33 cellular contexts compared by ENCODE assay signal in the genomic region with DNA sequence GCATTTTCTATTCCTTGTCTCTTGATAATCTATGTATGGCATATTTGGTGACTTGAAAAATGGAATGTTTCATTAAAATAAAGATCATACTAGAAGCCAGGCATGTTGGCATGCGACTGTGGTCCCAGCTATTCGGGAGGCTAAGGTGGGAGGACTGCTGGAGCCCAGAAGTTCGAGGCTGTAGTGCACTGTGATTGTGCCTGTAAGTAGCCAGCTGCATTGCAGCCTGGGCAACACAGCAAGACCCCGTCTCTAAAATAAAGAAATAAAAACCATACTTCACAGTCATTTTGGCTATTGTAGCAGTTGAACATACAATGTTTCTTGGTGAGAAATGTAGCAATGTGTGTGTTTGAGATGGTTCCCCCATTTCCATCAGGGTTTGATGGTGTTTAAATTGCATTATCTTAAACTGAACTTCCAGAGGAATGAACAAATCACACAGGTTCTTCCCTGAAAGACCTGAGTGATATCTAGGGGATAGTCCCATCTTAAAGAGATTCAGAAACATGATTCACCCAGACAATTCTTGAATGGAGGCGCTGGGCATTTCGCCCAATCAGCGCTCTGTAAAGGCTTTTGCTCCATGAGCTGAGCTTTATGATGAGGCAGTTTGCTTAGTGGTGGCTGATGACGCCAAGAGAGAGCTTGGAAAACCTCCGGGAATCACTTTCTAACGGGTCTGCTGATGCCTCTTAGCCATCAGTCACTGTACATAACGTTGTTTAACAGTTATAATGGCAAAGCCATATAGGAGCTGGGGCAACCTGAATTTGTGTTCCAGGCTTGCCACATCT. TPM values are rescaled to one million over a fixed set of nuclear protein-coding genes. Genes with fewer than 3 reads are reported as not detected.
"Had no signal": no experiment of that assay in that cellular context is flagged by ENCODE, and none has a peak within 500 bp of the region (broad histone marks: within the 10 kb centered on the region; RNA-seq: fewer than 3 reads in every experiment).

No MANE protein-coding gene starts in this region.

- H3K4me3 Mint-ChIP-seq: activated CD4-positive, alpha-beta T cell treated with anti-CD3 and anti-CD28 coated beads for 36 hours; activated CD8-positive, alpha-beta T cell treated with anti-CD3 and anti-CD28 coated beads, Interleukin-2, amount 10 ng/mL, durations not matched to agents 7 days and 5 days; activated naive CD4-positive, alpha-beta T cell treated with anti-CD3 and anti-CD28 coated beads, Interleukin-2, amount 10 ng/mL, durations not matched to agents 7 days and 5 days; activated naive CD8-positive, alpha-beta T cell treated with anti-CD3 and anti-CD28 coated beads, Interleukin-2, amount 10 ng/mL, durations not matched to agents 7 days and 5 days; activated T-helper 1 cell treated with anti-CD3 and anti-CD28 coated beads, Interleukin-12 subunit alpha, Interleukin-12 subunit beta, Interleukin-2, Interleukin-4 antibody, amounts not matched to agents 30 ng/mL and 10 ng/mL and 1 ng/mL, durations not matched to agents 14 hours and 24 hours and 36 hours; memory B cell; naive thymus-derived CD8-positive, alpha-beta T cell; neural progenitor cell; stimulated activated memory B cell treated with anti-CD40 and anti-IgM and Interleukin-4, amounts not matched to agents 10 μg/mL and 1 μg/mL and 100 μg/mL, for 72 hours; stimulated activated naive CD8-positive, alpha-beta T cell treated with anti-CD3 and anti-CD28 coated beads, Interleukin-15, amount 100 ng/mL, for 72 hours; T-helper 2 cell treated with Interferon-gamma antibody and Interleukin-4, amounts not matched to agents 5 μg/mL and 100 μg/mL, for 36 hours; type B pancreatic cell had no signal

- H2AFZ ChIP-seq: neural progenitor cell had no signal

- H3K9me3 ChIP-seq: ascending aorta, breast epithelium, gastroesophageal sphincter, uterus had no signal

- H3K27ac Mint-ChIP-seq: activated CD4-positive, alpha-beta T cell treated with anti-CD3 and anti-CD28 coated beads for 36 hours; activated CD8-positive, alpha-beta T cell treated with anti-CD3 and anti-CD28 coated beads, Interleukin-2, amount 10 ng/mL, durations not matched to agents 7 days and 5 days; activated naive CD4-positive, alpha-beta T cell treated with anti-CD3 and anti-CD28 coated beads, Interleukin-2, amount 10 ng/mL, durations not matched to agents 7 days and 5 days; activated naive CD8-positive, alpha-beta T cell treated with anti-CD3 and anti-CD28 coated beads, Interleukin-2, amount 10 ng/mL, durations not matched to agents 7 days and 5 days; activated T-helper 1 cell treated with anti-CD3 and anti-CD28 coated beads, Interleukin-12 subunit alpha, Interleukin-12 subunit beta, Interleukin-2, Interleukin-4 antibody, amounts not matched to agents 30 ng/mL and 10 ng/mL and 1 ng/mL, durations not matched to agents 14 hours and 24 hours and 36 hours; memory B cell; naive thymus-derived CD8-positive, alpha-beta T cell; neural progenitor cell; stimulated activated memory B cell treated with anti-CD40 and anti-IgM and Interleukin-4, amounts not matched to agents 10 μg/mL and 1 μg/mL and 100 μg/mL, for 72 hours; T-helper 2 cell treated with Interferon-gamma antibody and Interleukin-4, amounts not matched to agents 5 μg/mL and 100 μg/mL, for 36 hours; type B pancreatic cell had no signal

- ATAC-seq: activated CD4-positive, alpha-beta T cell treated with anti-CD3 and anti-CD28 coated beads for 36 hours; activated CD8-positive, alpha-beta T cell treated with anti-CD3 and anti-CD28 coated beads, Interleukin-2, amount 10 ng/mL, durations not matched to agents 7 days and 5 days; gastroesophageal sphincter; left colon; naive thymus-derived CD8-positive, alpha-beta T cell; sciatic nerve; stimulated activated memory B cell treated with anti-CD40 and anti-IgM and Interleukin-4, amounts not matched to agents 10 μg/mL and 1 μg/mL and 100 μg/mL, for 72 hours; stimulated activated naive CD8-positive, alpha-beta T cell treated with anti-CD3 and anti-CD28 coated beads, Interleukin-15, amount 100 ng/mL, for 72 hours had no signal

- H3K4me2 ChIP-seq: neural progenitor cell had no signal

- H3K9ac ChIP-seq: neural progenitor cell had no signal

- H3K27me3 ChIP-seq: ascending aorta, breast epithelium, gastroesophageal sphincter, neural progenitor cell, uterus had no signal

- DNase-seq: activated CD4-positive, alpha-beta T cell treated with anti-CD3 and anti-CD28 coated beads for 36 hours; activated CD4-positive, CD25-positive, alpha-beta regulatory T cell; activated CD8-positive, alpha-beta T cell treated with anti-CD3 and anti-CD28 coated beads, Interleukin-2, amount 10 ng/mL, durations not matched to agents 7 days and 5 days; activated effector memory CD4-positive, alpha-beta T cell treated with anti-CD3 and anti-CD28 coated beads, Interleukin-2, amount 50 U/mL, for 16 hours; activated naive CD4-positive, alpha-beta T cell treated with anti-CD3 and anti-CD28 coated beads, Interleukin-2, amount 10 ng/mL, durations not matched to agents 7 days and 5 days; activated naive CD8-positive, alpha-beta T cell treated with anti-CD3 and anti-CD28 coated beads, Interleukin-2, amount 10 ng/mL, durations not matched to agents 7 days and 5 days; effector CD8-positive, alpha-beta T cell; hippocampal formation; left colon; naive thymus-derived CD8-positive, alpha-beta T cell; occipital lobe; small intestine; stimulated activated CD4-positive, alpha-beta T cell treated with anti-CD3 and anti-CD28 coated beads, Interleukin-1b, Interleukin-23, amount 100 ng/mL, for 48 hours; stimulated activated CD4-positive, alpha-beta T cell treated with anti-CD3 and anti-CD28 coated beads, Interleukin-4, amount 100 ng/mL, for 4 hours; stimulated activated CD8-positive, alpha-beta memory T cell treated with anti-CD3 and anti-CD28 coated beads, Interleukin-4, amount 100 ng/mL, for 48 hours; stimulated activated naive CD8-positive, alpha-beta T cell treated with anti-CD3 and anti-CD28 coated beads, Interleukin-15, amount 100 ng/mL, for 72 hours; substantia nigra; T-helper 1 cell; uterus had no signal

- H3K4me1 Mint-ChIP-seq: activated CD4-positive, alpha-beta T cell treated with anti-CD3 and anti-CD28 coated beads for 36 hours; activated naive CD4-positive, alpha-beta T cell treated with anti-CD3 and anti-CD28 coated beads, Interleukin-2, amount 10 ng/mL, durations not matched to agents 7 days and 5 days; activated naive CD8-positive, alpha-beta T cell treated with anti-CD3 and anti-CD28 coated beads, Interleukin-2, amount 10 ng/mL, durations not matched to agents 7 days and 5 days; memory B cell; naive thymus-derived CD8-positive, alpha-beta T cell; stimulated activated memory B cell treated with anti-CD40 and anti-IgM and Interleukin-4, amounts not matched to agents 10 μg/mL and 1 μg/mL and 100 μg/mL, for 72 hours; stimulated activated naive CD8-positive, alpha-beta T cell treated with anti-CD3 and anti-CD28 coated beads, Interleukin-15, amount 100 ng/mL, for 72 hours had no signal

- FAIRE-seq: colon, keratinocyte, small intestine had no signal

- H3K27ac ChIP-seq: ascending aorta, breast epithelium, neural progenitor cell, uterus had no signal

- H3K36me3 ChIP-seq: breast epithelium, neural progenitor cell, uterus had no signal

- H3K27me3 Mint-ChIP-seq: activated CD4-positive, alpha-beta T cell treated with anti-CD3 and anti-CD28 coated beads for 36 hours; activated naive CD8-positive, alpha-beta T cell treated with anti-CD3 and anti-CD28 coated beads, Interleukin-2, amount 10 ng/mL, durations not matched to agents 7 days and 5 days; stimulated activated memory B cell treated with anti-CD40 and anti-IgM and Interleukin-4, amounts not matched to agents 10 μg/mL and 1 μg/mL and 100 μg/mL, for 72 hours; type B pancreatic cell had no signal

- H3K4me1 ChIP-seq: ascending aorta, breast epithelium, neural progenitor cell, uterus had no signal

- H3K9me3 Mint-ChIP-seq: activated naive CD4-positive, alpha-beta T cell treated with anti-CD3 and anti-CD28 coated beads, Interleukin-2, amount 10 ng/mL, durations not matched to agents 7 days and 5 days; activated naive CD8-positive, alpha-beta T cell treated with anti-CD3 and anti-CD28 coated beads, Interleukin-2, amount 10 ng/mL, durations not matched to agents 7 days and 5 days; activated T-helper 1 cell treated with anti-CD3 and anti-CD28 coated beads, Interleukin-12 subunit alpha, Interleukin-12 subunit beta, Interleukin-2, Interleukin-4 antibody, amounts not matched to agents 30 ng/mL and 10 ng/mL and 1 ng/mL, durations not matched to agents 14 hours and 24 hours and 36 hours; memory B cell; naive thymus-derived CD8-positive, alpha-beta T cell; neural progenitor cell; stimulated activated memory B cell treated with anti-CD40 and anti-IgM and Interleukin-4, amounts not matched to agents 10 μg/mL and 1 μg/mL and 100 μg/mL, for 72 hours; stimulated activated naive CD8-positive, alpha-beta T cell treated with anti-CD3 and anti-CD28 coated beads, Interleukin-15, amount 100 ng/mL, for 72 hours; T-helper 2 cell treated with Interferon-gamma antibody and Interleukin-4, amounts not matched to agents 5 μg/mL and 100 μg/mL, for 36 hours; type B pancreatic cell had no signal

- H3K4me3 ChIP-seq: ascending aorta, breast epithelium, gastroesophageal sphincter, neural progenitor cell, uterus had no signal

- H3K36me3 Mint-ChIP-seq: activated naive CD4-positive, alpha-beta T cell treated with anti-CD3 and anti-CD28 coated beads, Interleukin-2, amount 10 ng/mL, durations not matched to agents 7 days and 5 days; activated naive CD8-positive, alpha-beta T cell treated with anti-CD3 and anti-CD28 coated beads, Interleukin-2, amount 10 ng/mL, durations not matched to agents 7 days and 5 days; memory B cell; naive thymus-derived CD8-positive, alpha-beta T cell; stimulated activated memory B cell treated with anti-CD40 and anti-IgM and Interleukin-4, amounts not matched to agents 10 μg/mL and 1 μg/mL and 100 μg/mL, for 72 hours had no signal

RNA-seq across cellular contexts. Expression of a gene that starts 19.4 kb away (rescaled TPM):
- total RNA-seq: activated CD4-positive, alpha-beta T cell treated with anti-CD3 and anti-CD28 coated beads for 36 hours; activated CD8-positive, alpha-beta T cell treated with anti-CD3 and anti-CD28 coated beads, Interleukin-2, amount 10 ng/mL, durations not matched to agents 7 days and 5 days; activated naive CD8-positive, alpha-beta T cell treated with anti-CD3 and anti-CD28 coated beads, Interleukin-2, amount 10 ng/mL, durations not matched to agents 7 days and 5 days; activated T-helper 1 cell treated with anti-CD3 and anti-CD28 coated beads, Interleukin-12 subunit alpha, Interleukin-12 subunit beta, Interleukin-2, Interleukin-4 antibody, amounts not matched to agents 30 ng/mL and 10 ng/mL and 1 ng/mL, durations not matched to agents 14 hours and 24 hours and 36 hours; ascending aorta; fibroblast of lung; fibroblast of villous mesenchyme; gastroesophageal sphincter; naive thymus-derived CD8-positive, alpha-beta T cell; occipital lobe had no signal
- polyA plus RNA-seq: fibroblast of lung; naive thymus-derived CD8-positive, alpha-beta T cell had no signal
